ENCODE assay signal across 8 cellular contexts in genomic region chr22:19122143-19122751, GRCh38. TPM values are rescaled to one million over a fixed set of nuclear protein-coding genes. Genes with fewer than 3 reads are reported as not detected.
A peak's percentile ranks its signal among the peaks of the same experiment; 100 is the strongest.
DNase-seq lines count a peak whose midpoint lies in the region; ATAC-seq and TF ChIP-seq lines count a peak whose summit lies in the region.

Gene DGCR2, minus strand, starts transcription at chr22:19122412. Its CDS starts 206 bp downstream, at chr22:19122206.

- H3K9ac ChIP-seq in DND-41 (ENCODE audit: low read depth, low read length): peak within 1 kb of the TSS; percentile 89

- CTCF ChIA-PET in naive thymus-derived CD4-positive, alpha-beta T cell (lab: Charles Lee): interaction anchor here (0.6 to 1.1 kb wide), 2 partner anchors 10 to 21 kb away, joined by 3 to 4 read pairs; no protein-coding TSS in a partner anchor

- H3K36me3 ChIP-seq in DND-41 (ENCODE audit: insufficient read depth, low read length) (peaks cover 35% of the 10 kb centered on the region), GM23338 (ENCODE audit: insufficient read depth) (no peaks in the 10 kb centered on the region)
- H3K36me3 ChIP-seq in naive thymus-derived CD4-positive, alpha-beta T cell (ENCODE audit: control insufficient read depth in 2 of 3, insufficient read depth in 3 of 3, low read length in 3 of 3): peaks cover 0 to 12% (median 0%) of the 10 kb centered on the region in 3 experiments

- peaks cover 29% of the 10 kb centered on the region for H3K4me1 Mint-ChIP-seq in GM23338
- peaks cover 36 to 53% (median 50%) of the 10 kb centered on the region in 7 donors for H3K4me1 Mint-ChIP-seq in naive thymus-derived CD4-positive, alpha-beta T cell
- H3K4me1 Mint-ChIP-seq in stimulated activated memory B cell treated with anti-CD40 and anti-IgM and Interleukin-4, amounts not matched to agents 10 μg/mL and 1 μg/mL and 100 μg/mL, for 72 hours: peaks cover 55% of the 10 kb centered on the region

- peak within 1 kb of the TSS; percentile 90 for H3K27ac Mint-ChIP-seq in GM23338
- peak within 1 kb of the TSS; percentile 69 to 97 (median 87) for H3K27ac Mint-ChIP-seq in naive thymus-derived CD4-positive, alpha-beta T cell
- H3K27ac Mint-ChIP-seq in stimulated activated memory B cell treated with anti-CD40 and anti-IgM and Interleukin-4, amounts not matched to agents 10 μg/mL and 1 μg/mL and 100 μg/mL, for 72 hours: peak within 1 kb of the TSS; percentile 79

- peaks cover 4% of the 10 kb centered on the region; the same call in 1 of the 2 replicates for H3F3A ChIP-seq in GM23338 (replicated peaks; ENCODE audit: low read depth)

- peak within 1 kb of the TSS; percentile 90 for H3K4me3 Mint-ChIP-seq in GM23338
- H3K4me3 Mint-ChIP-seq in naive thymus-derived CD4-positive, alpha-beta T cell: peak within 1 kb of the TSS; percentile 90 to 94 (median 93)
- peak within 1 kb of the TSS; percentile 88 for H3K4me3 Mint-ChIP-seq in stimulated activated memory B cell treated with anti-CD40 and anti-IgM and Interleukin-4, amounts not matched to agents 10 μg/mL and 1 μg/mL and 100 μg/mL, for 72 hours

- peak within 1 kb of the TSS; percentile 90 for H3K27ac ChIP-seq in DND-41 (ENCODE audit: low read length)
- peak within 1 kb of the TSS; percentile 88 for H3K27ac ChIP-seq in GM23338 (ENCODE audit: low read depth)
- H3K27ac ChIP-seq in naive thymus-derived CD4-positive, alpha-beta T cell (ENCODE audit: low read depth, low read length): peak within 1 kb of the TSS; percentile 91

- H2AFZ ChIP-seq in DND-41 (ENCODE audit: low read depth, low read length) (peak within 1 kb of the TSS; percentile 95), GM23338 (peak within 1 kb of the TSS; percentile 95)

- intact Hi-C loops in naive thymus-derived CD4-positive, alpha-beta T cell (cut with micrococcal nuclease): loop anchor here (1.0 to 5.0 kb wide), 13 partner anchors 13 to 1880 kb away; partner anchors contain the start of genes C22orf39 (in 2 of the 2), ESS2 (in 2 of the 2), CDC45 (in 1 of the 2) and CLTCL1 (in 1 of the 2)

- H3K27me3 ChIP-seq in DND-41 (ENCODE audit: insufficient read depth, low read length, poor library complexity) (no peaks in the 10 kb centered on the region), GM23338 (ENCODE audit: insufficient read depth) (no peaks in the 10 kb centered on the region)
- H3K27me3 ChIP-seq in naive thymus-derived CD4-positive, alpha-beta T cell (ENCODE audit: control insufficient read depth in 2 of 2, insufficient read depth in 2 of 2, low read length in 2 of 2): no peaks in the 10 kb centered on the region

- H3K9me2 ChIP-seq in GM23338 (ENCODE audit: insufficient read depth): no peaks in the 10 kb centered on the region

- H3K4me1 ChIP-seq in DND-41 (ENCODE audit: insufficient read depth, low read length) (peaks cover 38% of the 10 kb centered on the region), GM23338 (ENCODE audit: insufficient read depth) (peaks cover 16% of the 10 kb centered on the region)
- peaks cover 34 to 42% of the 10 kb centered on the region in 2 donors for H3K4me1 ChIP-seq in naive thymus-derived CD4-positive, alpha-beta T cell (ENCODE audit: control insufficient read depth in 2 of 2, insufficient read depth in 2 of 2, low read length in 2 of 2)

- no peaks in the 10 kb centered on the region; the same call in 2 of the 3 replicates for H3K36me3 Mint-ChIP-seq in GM23338 (ENCODE audit: low read depth)
- no peaks in the 10 kb centered on the region for H3K36me3 Mint-ChIP-seq in naive thymus-derived CD4-positive, alpha-beta T cell
- H3K36me3 Mint-ChIP-seq in stimulated activated memory B cell treated with anti-CD40 and anti-IgM and Interleukin-4, amounts not matched to agents 10 μg/mL and 1 μg/mL and 100 μg/mL, for 72 hours: no peaks in the 10 kb centered on the region

- H3K9me3 Mint-ChIP-seq in GM23338: no peaks in the 10 kb centered on the region
- H3K9me3 Mint-ChIP-seq in naive thymus-derived CD4-positive, alpha-beta T cell: no peaks in the 10 kb centered on the region
- H3K9me3 Mint-ChIP-seq in stimulated activated memory B cell treated with anti-CD40 and anti-IgM and Interleukin-4, amounts not matched to agents 10 μg/mL and 1 μg/mL and 100 μg/mL, for 72 hours: no peaks in the 10 kb centered on the region

- ATAC-seq in DND-41 (ENCODE audit: insufficient read depth, low read depth): peak; percentile 96
- ATAC-seq in GM23338: peak; percentile 93
- ATAC-seq in naive thymus-derived CD4-positive, alpha-beta T cell: peak; percentile 99
- ATAC-seq in stimulated activated memory B cell treated with anti-CD40 and anti-IgM and Interleukin-4, amounts not matched to agents 10 μg/mL and 1 μg/mL and 100 μg/mL, for 72 hours: peak; percentile 98

- H3K27me3 Mint-ChIP-seq in GM23338 (ENCODE audit: insufficient read depth, low read depth, poor library complexity): peaks cover 22% of the 10 kb centered on the region
- H3K27me3 Mint-ChIP-seq in naive thymus-derived CD4-positive, alpha-beta T cell: peaks cover 0 to 2% (median 0%) of the 10 kb centered on the region in 5 donors
- H3K27me3 Mint-ChIP-seq in stimulated activated memory B cell treated with anti-CD40 and anti-IgM and Interleukin-4, amounts not matched to agents 10 μg/mL and 1 μg/mL and 100 μg/mL, for 72 hours: no peaks in the 10 kb centered on the region

- DNase-seq in DND-41 (peak; percentile 96), GM23338 (ENCODE audit: low spot score) (peak; percentile 99), LNCaP clone FGC (ENCODE audit: low read depth) (peak; percentile 76), RPMI8226 (peak; percentile 86), fibroblast of gingiva (ENCODE audit: low read depth) (peak; percentile 94)
- DNase-seq in activated T-helper 1 cell treated with anti-CD3 and anti-CD28 coated beads, Interleukin-2, amount 50 U/mL, for 16 hours (ENCODE audit: low read depth in 1 of 2, low spot score in 1 of 2): peak; percentile 93 to 95
- peak; percentile 92 to 96 (median 94) for DNase-seq in naive thymus-derived CD4-positive, alpha-beta T cell

- H3K79me2 ChIP-seq in DND-41 (ENCODE audit: insufficient read depth, low read length) (peaks cover 49% of the 10 kb centered on the region), GM23338 (replicated peaks; ENCODE audit: insufficient read depth) (peaks cover 45% of the 10 kb centered on the region)

- TF ChIP-seq CTCF in DND-41 (IDR thresholded peaks at IDR 0.05; ENCODE audit: borderline replicate concordance, extremely low read depth, low read length, poor library complexity, severe bottlenecking) (no peak), GM23338 (conservative IDR thresholded peaks at IDR 0.05; ENCODE audit: low read depth in 2 of 2) (no peak), LNCaP clone FGC (IDR thresholded peaks at IDR 0.05; ENCODE audit: control insufficient read depth, extremely low read depth, insufficient read depth) (no peak)

- no peaks in the 10 kb centered on the region for H3K9me3 ChIP-seq in DND-41 (ENCODE audit: insufficient read depth, low read length, severe bottlenecking)
- no peaks in the 10 kb centered on the region for H3K9me3 ChIP-seq in naive thymus-derived CD4-positive, alpha-beta T cell (ENCODE audit: control insufficient read depth in 2 of 3, low read length in 3 of 3)

- H3K4me3 ChIP-seq in DND-41 (ENCODE audit: low read depth in 1 of 2, low read length in 2 of 2) (peak within 1 kb of the TSS; percentile 92 to 100), GM23338 (peak within 1 kb of the TSS; percentile 96), LNCaP clone FGC (ENCODE audit: low read depth, low read length) (peak within 1 kb of the TSS; percentile 78)
- peak within 1 kb of the TSS; percentile 90 for H3K4me3 ChIP-seq in naive thymus-derived CD4-positive, alpha-beta T cell (ENCODE audit: low read length)

- peaks cover 40% of the 10 kb centered on the region for H4K20me1 ChIP-seq in DND-41 (ENCODE audit: insufficient read depth, low read length)
- peaks cover 35% of the 10 kb centered on the region for H4K20me1 ChIP-seq in GM23338 (replicated peaks; ENCODE audit: insufficient read depth)

- H3K4me2 ChIP-seq in DND-41 (ENCODE audit: insufficient read depth, low read length) (peak within 1 kb of the TSS; percentile 94), GM23338 (peak within 1 kb of the TSS; percentile 93)

- POLR2A ChIA-PET in naive thymus-derived CD4-positive, alpha-beta T cell (lab: Charles Lee): interaction anchor here (1.0 to 6.3 kb wide), 7 partner anchors 11 to 310 kb away, joined by 3 to 88 read pairs (median 6); partner anchors contain the start of genes CLTCL1, ESS2 and MRPL40

TF ChIP-seq in GM23338, 12 proteins besides CTCF, POLR2A, EP300 and RAD21 (continues in another document):
- no peak for TF ChIP-seq JUNB (IDR thresholded peaks at IDR 0.05; ENCODE audit: unreplicated experiment)
- TF ChIP-seq CREB1 (CRISPR knock-in tag; IDR thresholded peaks at IDR 0.05; ENCODE audit: low read depth): peak; percentile 68
- no peak for TF ChIP-seq EZH2phosphoT487 (IDR thresholded peaks at IDR 0.05; ENCODE audit: unreplicated experiment)
- TF ChIP-seq ZNF114 (CRISPR knock-in tag; IDR thresholded peaks at IDR 0.05): no peak
- TF ChIP-seq ETS1 (IDR thresholded peaks at IDR 0.05): no peak
- TF ChIP-seq ZNF331 (CRISPR knock-in tag; IDR thresholded peaks at IDR 0.05; ENCODE audit: low read depth): no peak
- no peak for TF ChIP-seq EZH2 (IDR thresholded peaks at IDR 0.05; ENCODE audit: low read depth, unreplicated experiment)
- TF ChIP-seq STAT1 (IDR thresholded peaks at IDR 0.05; ENCODE audit: unreplicated experiment): no peak
- peak; percentile 83 for TF ChIP-seq POLR2AphosphoS5 (IDR thresholded peaks at IDR 0.05; ENCODE audit: low read depth)
- TF ChIP-seq NANOG (IDR thresholded peaks at IDR 0.05; ENCODE audit: borderline replicate concordance): no peak

RNA-seq across cellular contexts. Expression of gene DGCR2, which starts in this region (rescaled TPM):
- 59.3 and 83.0 TPM in 2 replicates for total RNA-seq in GM23338 (2014; rRNA removed; shearing (Covaris generic))
- polyA plus RNA-seq in GM23338 (2016; fragmentation: Nextera tagmentation; extraction: Ambion mirVana): 18.5 and 21.0 TPM in 2 replicates
- total RNA-seq in naive thymus-derived CD4-positive, alpha-beta T cell: 10 to 100 TPM; 38.8 to 79.1 (median 50.4) TPM
- polyA plus RNA-seq in naive thymus-derived CD4-positive, alpha-beta T cell: 10 to 100 TPM; 46.2 to 81.9 TPM

Comparison
In these comparisons a context has a peak if more than half of its experiments do, and no peak if none do; other contexts are left out.
1. Peak in every context shown above with its lines: DNase-seq, ATAC-seq, H3K4me3 ChIP-seq and H3K27ac ChIP-seq.